Comparison of ENCODE assay signal across 8 cellular contexts in genomic region chr12:133129368-133130037, GRCh38. TPM values are rescaled to one million over a fixed set of nuclear protein-coding genes. Genes with fewer than 3 reads are reported as not detected.
DNase-seq lines count a peak whose midpoint lies in the region; ATAC-seq, FAIRE-seq and TF ChIP-seq lines count a peak whose summit lies in the region.

No MANE protein-coding gene starts in this region.

- ATAC-seq in GM12878 (peak; percentile 45), GM19351 (IDR thresholded peaks at IDR 0.05; ENCODE audit: unreplicated experiment) (no peak)

- BruUV-seq in GM12878 (replicated peaks; lab: Mats Ljungman, UMichigan), result TSS peak; percentile 65

- TF ChIP-seq POLR2A in NB4 (IDR thresholded peaks at IDR 0.05; ENCODE audit: extremely low read depth, insufficient read length), result no peak
- TF ChIP-seq POLR2A in GM12878 (IDR thresholded peaks at IDR 0.05; ENCODE audit: low read depth, low read length), result no peak

- H3K27me3 ChIP-seq in GM12878 (replicated peaks in 1 of 2; ENCODE audit: control insufficient read depth in 2 of 2, insufficient read depth in 2 of 2, low read length in 1 of 2) (no peaks in the 10 kb centered on the region), subcutaneous abdominal adipose tissue (ENCODE audit: control insufficient read depth in 5 of 5, insufficient read depth in 4 of 5, low read length in 5 of 5) (no peaks in the 10 kb centered on the region)

- no peak for TF ChIP-seq CTCF in NB4 (IDR thresholded peaks at IDR 0.05; ENCODE audit: low read depth, low read length)
- no peak for TF ChIP-seq CTCF in GM12878 (IDR thresholded peaks at IDR 0.05 in 2 of 3, conservative IDR thresholded peaks at IDR 0.05 in 1 of 3; ENCODE audit: control insufficient read depth in 2 of 3, extremely low read depth in 1 of 3, insufficient read depth in 1 of 3, low read depth in 3 of 3, low read length in 3 of 3)

- H3K79me2 ChIP-seq in GM12878 (ENCODE audit: control insufficient read depth, insufficient read depth, low read length), result no peaks in the 10 kb centered on the region

- peaks cover 21% of the 10 kb centered on the region for H3K9me3 ChIP-seq in GM12878 (replicated peaks; ENCODE audit: control insufficient read depth, insufficient read depth, low read length)
- peaks cover 28 to 61% (median 37%) of the 10 kb centered on the region in 5 donors for H3K9me3 ChIP-seq in subcutaneous abdominal adipose tissue (ENCODE audit: control insufficient read depth in 5 of 5, low read length in 5 of 5)

- RAD21 ChIA-PET in GM12878 (lab: Charles Lee; ENCODE audit: unreplicated experiment), result no interaction called here

- H3K4me1 ChIP-seq in GM12878 (ENCODE audit: control insufficient read depth, insufficient read depth, low read length), result no peaks in the 10 kb centered on the region
- peaks cover 0 to 18% (median 12%) of the 10 kb centered on the region in 5 donors for H3K4me1 ChIP-seq in subcutaneous abdominal adipose tissue (ENCODE audit: control insufficient read depth in 5 of 5, insufficient read depth in 5 of 5, low read length in 5 of 5)

- H3K4me3 ChIP-seq in NB4 (ENCODE audit: low read depth, low read length), result peak overlapping the region; percentile 77
- peak overlapping the region; percentile 92 for H3K4me3 ChIP-seq in GM12878
- peak overlapping the region; percentile 69 to 99 (median 86) for H3K4me3 ChIP-seq in subcutaneous abdominal adipose tissue (ENCODE audit: low read depth in 1 of 5, low read length in 5 of 5)

- WGBS in GM12878 (ENCODE audit: insufficient coverage, insufficient replicate concordance, low lambda C conversion rate, missing lambda C conversion rate), result 30% methylated on average over 20 of the region's 26 CpGs

- no peak for FAIRE-seq in GM12878 (lab: Jason Lieb, UNC)

- no peaks in the 10 kb centered on the region for H4K20me1 ChIP-seq in GM12878 (ENCODE audit: control insufficient read depth, insufficient read depth)

- peak overlapping the region; percentile 64 for H3K4me2 ChIP-seq in GM12878 (ENCODE audit: control insufficient read depth, insufficient read depth)

- TF ChIP-seq RAD21 in GM12878 (IDR thresholded peaks at IDR 0.05; ENCODE audit: insufficient read depth, low read depth, low read length), result no peak

- H2AFZ ChIP-seq in GM12878 (ENCODE audit: control insufficient read depth, low read depth, low read length), result peak overlapping the region; percentile 81

- DNase-seq in NCI-H2196 treated with DMSO at 0.1 percent for 48 hours (lab: John Stamatoyannopoulos, UW; ENCODE audit: unreplicated experiment) (peak; percentile 21), NCI-H2196 (lab: John Stamatoyannopoulos, UW; ENCODE audit: unreplicated experiment) (no peak), NB4 (ENCODE audit: low read depth) (no peak), GM12878 (ENCODE audit: low read depth, low spot score) (no peak), kidney glomerular epithelial cell (lab: John Stamatoyannopoulos, UW) (peak; percentile 25), NCI-H187 treated with DMSO at 0.1 percent for 48 hours (lab: John Stamatoyannopoulos, UW) (no peak)

- in situ Hi-C loops in GM12878 (cut with MboI), result no loop called here

- CTCF ChIA-PET in GM12878 (lab: Yijun Ruan, JAX), result no interaction called here

- H3K36me3 ChIP-seq in GM12878 (ENCODE audit: control insufficient read depth in 2 of 2, insufficient read depth in 2 of 2, low read length in 1 of 2), result 0 out of 4 replicates have a peak, but pooled peaks cover 0 to 4% of the 10 kb centered on the region in 2 experiments
- H3K36me3 ChIP-seq in subcutaneous abdominal adipose tissue (ENCODE audit: control insufficient read depth in 5 of 5, insufficient read depth in 5 of 5, low read length in 5 of 5), result peaks cover 8 to 19% (median 10%) of the 10 kb centered on the region in 5 donors

- TF ChIP-seq EP300 in GM12878 (IDR thresholded peaks at IDR 0.05; ENCODE audit: borderline replicate concordance in 1 of 2, control insufficient read depth in 1 of 2, low read depth in 2 of 2, low read length in 2 of 2), result no peak

- SMC1A ChIA-PET in GM12878 (lab: Charles Lee; ENCODE audit: uncharacterized antibody, unreplicated experiment), result interaction anchor here (1.1 kb wide), 1 partner anchor 46 kb away, joined by 3 read pairs; no protein-coding TSS in a partner anchor

- peak overlapping the region; percentile 55 for H3K9ac ChIP-seq in GM12878 (ENCODE audit: control insufficient read depth, insufficient read depth, low read length)
- peak overlapping the region in 4 of 5 donors; percentile 75 to 84 (median 79) for H3K9ac ChIP-seq in subcutaneous abdominal adipose tissue (ENCODE audit: low read length in 5 of 5)

- POLR2A ChIA-PET in GM12878 (lab: Charles Lee), result no interaction called here

- H3K27ac ChIP-seq in GM12878 (ENCODE audit: control insufficient read depth, insufficient read depth), result peak overlapping the region; percentile 59
- peak overlapping the region; percentile 91 for H3K27ac ChIP-seq in subcutaneous abdominal adipose tissue (ENCODE audit: low read depth, low read length)

- intact Hi-C loops in GM12878 (cut with micrococcal nuclease; ENCODE audit: unreplicated experiment), result loop anchor here (1.0 kb wide), 1 partner anchor 49 kb away; the partner anchor contains the start of gene ZNF140

RNA-seq across cellular contexts. Expression of gene ZNF891, which starts 0.6 kb away (rescaled TPM):
- 17.0 and 17.1 TPM in 2 replicates for total RNA-seq in GM12878 (2013; cell fraction: nucleolus; rRNA removed)
- total RNA-seq in GM12878 (2014; rRNA removed), result 0.85 and 1.0 TPM in 2 replicates
- total RNA-seq in GM12878 (2014; rRNA removed; fragmentation: Illumina TruSeq; extraction: Trizol), result 1.1 and 1.2 TPM in 2 replicates
- total RNA-seq in GM12878 (2021), result 0.74 and 0.90 TPM in 2 replicates
- polyA plus RNA-seq in GM12878 (2011; ENCODE audit: low read depth), result 0.37 TPM
- polyA plus RNA-seq in GM12878 (2011; rRNA removed), result 0.80 and 1.4 TPM in 2 replicates
- 0.35 and 0.39 TPM in 2 replicates for polyA plus RNA-seq in GM12878 (2011; cell fraction: cytosol; rRNA removed)
- 0.83 and 0.84 TPM in 2 replicates for polyA plus RNA-seq in GM12878 (2011; cell fraction: nucleus; rRNA removed)
- 0.55 and 0.58 TPM in 2 replicates for polyA plus RNA-seq in GM12878 (2012)
- polyA plus RNA-seq in GM12878 (2014; fragmentation: Illumina TruSeq; extraction: Trizol), result 0.79 and 1.1 TPM in 2 replicates
- under 1 TPM; 0.20 to 0.29 TPM for polyA plus RNA-seq in GM12878 (2014; fragmentation: Nextera tagmentation; extraction: Ambion mirVana)
- polyA plus RNA-seq in GM12878 (2014; rRNA removed), result 0.59 and 0.66 TPM in 2 replicates
- under 1 TPM; 0.28 to 0.45 TPM for polyA plus RNA-seq in GM12878 (2016; fragmentation: Nextera tagmentation; extraction: Ambion mirVana)
- polyA minus RNA-seq in GM12878 (2011; rRNA and poly(A)+ RNA removed), result 0.62 and 0.73 TPM in 2 replicates
- 0.13 and 0.21 TPM in 2 replicates for polyA minus RNA-seq in GM12878 (2011; cell fraction: cytosol; rRNA and poly(A)+ RNA removed)
- polyA minus RNA-seq in GM12878 (2011; cell fraction: nucleus; rRNA and poly(A)+ RNA removed), result 0.85 and 1.4 TPM in 2 replicates

RNA-seq across cellular contexts. Expression of gene ZNF10, which starts 0.9 kb away (rescaled TPM):
- total RNA-seq in GM12878 (2013; cell fraction: nucleolus; rRNA removed), result 36.2 and 36.6 TPM in 2 replicates
- total RNA-seq in GM12878 (2014; rRNA removed) (3.4 and 3.5 TPM in 2 replicates), GM12878 (2014; rRNA removed; fragmentation: Illumina TruSeq; extraction: Trizol) (2.7 and 3.8 TPM in 2 replicates), GM12878 (2021) (3.2 and 4.1 TPM in 2 replicates)
- 2.7 TPM for polyA plus RNA-seq in GM12878 (2011; ENCODE audit: low read depth)
- polyA plus RNA-seq in GM12878 (2011; rRNA removed) (2.1 and 2.4 TPM in 2 replicates), GM12878 (2014; fragmentation: Illumina TruSeq; extraction: Trizol) (3.3 and 3.9 TPM in 2 replicates), GM12878 (2014; fragmentation: Nextera tagmentation; extraction: Ambion mirVana) (1 to 10 TPM; 1.8 to 2.5 TPM), GM12878 (2014; rRNA removed) (2.6 and 4.2 TPM in 2 replicates), GM12878 (2016; fragmentation: Nextera tagmentation; extraction: Ambion mirVana) (1 to 10 TPM; 1.7 to 2.6 TPM)
- polyA plus RNA-seq in GM12878 (2011; cell fraction: cytosol; rRNA removed), result 2.4 and 2.5 TPM in 2 replicates
- 3.6 and 6.5 TPM in 2 replicates for polyA plus RNA-seq in GM12878 (2011; cell fraction: nucleus; rRNA removed)
- polyA plus RNA-seq in GM12878 (2012), result 3.4 and 4.2 TPM in 2 replicates
- polyA minus RNA-seq in GM12878 (2011; rRNA and poly(A)+ RNA removed), result 6.8 and 9.8 TPM in 2 replicates
- polyA minus RNA-seq in GM12878 (2011; cell fraction: cytosol; rRNA and poly(A)+ RNA removed), result 1.2 and 3.3 TPM in 2 replicates
- 4.6 and 11.0 TPM in 2 replicates for polyA minus RNA-seq in GM12878 (2011; cell fraction: nucleus; rRNA and poly(A)+ RNA removed)

RNA-seq across cellular contexts. Expression of gene ZNF140, which starts 48.8 kb away (rescaled TPM):
- 57.2 and 59.1 TPM in 2 replicates for total RNA-seq in GM12878 (2013; cell fraction: nucleolus; rRNA removed)
- 17.7 and 23.7 TPM in 2 replicates for total RNA-seq in GM12878 (2014; rRNA removed)
- total RNA-seq in GM12878 (2014; rRNA removed; fragmentation: Illumina TruSeq; extraction: Trizol), result 15.3 TPM in 2 replicates
- total RNA-seq in GM12878 (2021), result 11.1 and 11.5 TPM in 2 replicates
- 5.0 TPM for polyA plus RNA-seq in GM12878 (2011; ENCODE audit: low read depth)
- 21.2 and 30.5 TPM in 2 replicates for polyA plus RNA-seq in GM12878 (2011; rRNA removed)
- polyA plus RNA-seq in GM12878 (2011; cell fraction: cytosol; rRNA removed), result 13.3 and 13.8 TPM in 2 replicates
- 15.0 and 20.3 TPM in 2 replicates for polyA plus RNA-seq in GM12878 (2011; cell fraction: nucleus; rRNA removed)
- polyA plus RNA-seq in GM12878 (2012), result 12.5 and 15.4 TPM in 2 replicates
- polyA plus RNA-seq in GM12878 (2014; fragmentation: Illumina TruSeq; extraction: Trizol), result 14.7 and 18.2 TPM in 2 replicates
- 1 to 10 TPM; 6.8 to 7.4 TPM for polyA plus RNA-seq in GM12878 (2014; fragmentation: Nextera tagmentation; extraction: Ambion mirVana)
- polyA plus RNA-seq in GM12878 (2014; rRNA removed), result 9.2 TPM in 2 replicates
- polyA plus RNA-seq in GM12878 (2016; fragmentation: Nextera tagmentation; extraction: Ambion mirVana), result 10 to 100 TPM; 14.6 to 15.9 TPM
- 21.7 and 22.8 TPM in 2 replicates for polyA minus RNA-seq in GM12878 (2011; rRNA and poly(A)+ RNA removed)
- 5.6 and 9.5 TPM in 2 replicates for polyA minus RNA-seq in GM12878 (2011; cell fraction: cytosol; rRNA and poly(A)+ RNA removed)
- polyA minus RNA-seq in GM12878 (2011; cell fraction: nucleus; rRNA and poly(A)+ RNA removed), result 25.6 and 26.2 TPM in 2 replicates

RNA-seq across cellular contexts. Expression of gene ZNF268, which starts 51.8 kb away (rescaled TPM):
- 75.0 and 83.0 TPM in 2 replicates for total RNA-seq in GM12878 (2013; cell fraction: nucleolus; rRNA removed)
- 17.1 and 23.2 TPM in 2 replicates for total RNA-seq in GM12878 (2014; rRNA removed)
- 18.8 and 20.1 TPM in 2 replicates for total RNA-seq in GM12878 (2014; rRNA removed; fragmentation: Illumina TruSeq; extraction: Trizol)
- 16.2 and 16.6 TPM in 2 replicates for total RNA-seq in GM12878 (2021)
- 9.3 TPM for polyA plus RNA-seq in GM12878 (2011; ENCODE audit: low read depth)
- polyA plus RNA-seq in GM12878 (2011; rRNA removed), result 15.1 and 16.6 TPM in 2 replicates
- 9.2 and 15.6 TPM in 2 replicates for polyA plus RNA-seq in GM12878 (2011; cell fraction: cytosol; rRNA removed)
- 17.3 and 18.4 TPM in 2 replicates for polyA plus RNA-seq in GM12878 (2011; cell fraction: nucleus; rRNA removed)
- 7.5 and 9.5 TPM in 2 replicates for polyA plus RNA-seq in GM12878 (2012)
- polyA plus RNA-seq in GM12878 (2014; fragmentation: Illumina TruSeq; extraction: Trizol), result 12.0 and 12.3 TPM in 2 replicates
- polyA plus RNA-seq in GM12878 (2014; fragmentation: Nextera tagmentation; extraction: Ambion mirVana), result 10 to 100 TPM in 1 of 2 experiments, 1 to 10 TPM in 1; 9.4 to 11.4 TPM
- 11.1 and 14.2 TPM in 2 replicates for polyA plus RNA-seq in GM12878 (2014; rRNA removed)
- polyA plus RNA-seq in GM12878 (2016; fragmentation: Nextera tagmentation; extraction: Ambion mirVana), result 10 to 100 TPM; 15.4 to 17.6 TPM
- 32.4 and 45.2 TPM in 2 replicates for polyA minus RNA-seq in GM12878 (2011; rRNA and poly(A)+ RNA removed)
- 15.9 and 17.7 TPM in 2 replicates for polyA minus RNA-seq in GM12878 (2011; cell fraction: cytosol; rRNA and poly(A)+ RNA removed)
- 42.2 and 57.2 TPM in 2 replicates for polyA minus RNA-seq in GM12878 (2011; cell fraction: nucleus; rRNA and poly(A)+ RNA removed)

Comparison
In these comparisons a context has a peak if more than half of its experiments do, and no peak if none do; other contexts are left out.
1. DNase-seq: peak in NCI-H2196 treated with DMSO at 0.1 percent for 48 hours (single experiment) and kidney glomerular epithelial cell (single experiment); none in NCI-H2196 (single experiment), NB4 (single experiment), GM12878 (single experiment) and NCI-H187 treated with DMSO at 0.1 percent for 48 hours (single experiment).
2. Peak in every context shown above with its lines, with median percentiles within 50 percentile points of each other: H3K4me3 ChIP-seq.